ENCODE assay signal across 24 cellular contexts in genomic region chr2:65077898-65078297, GRCh38. TPM values are rescaled to one million over a fixed set of nuclear protein-coding genes. Genes with fewer than 3 reads are reported as not detected.
DNase-seq lines count a peak whose midpoint lies in the region; ATAC-seq and TF ChIP-seq lines count a peak whose summit lies in the region.
"Had no signal": no experiment of that assay in that cellular context is flagged by ENCODE, and none has a peak within 500 bp of the region (broad histone marks: within the 10 kb centered on the region; RNA-seq: fewer than 3 reads in every experiment).

No MANE protein-coding gene starts in this region.

- no peaks in the 10 kb centered on the region for H3K9me3 ChIP-seq in CD8-positive, alpha-beta T cell (ENCODE audit: low read length)
- H3K9me3 ChIP-seq in OCI-LY7 (ENCODE audit: low read length) (no peaks in the 10 kb centered on the region), heart left ventricle (no peaks in the 10 kb centered on the region)
- H3K9me3 ChIP-seq: ovary, tibial nerve had no signal

- H3K4me1 ChIP-seq in CD8-positive, alpha-beta T cell (ENCODE audit: insufficient read depth, low read length) = no peaks in the 10 kb centered on the region
- H3K4me1 ChIP-seq in OCI-LY7 (ENCODE audit: insufficient read depth, low read length, poor library complexity, severe bottlenecking) (peaks cover 83% of the 10 kb centered on the region), heart left ventricle (peaks cover 8 to 63% (median 39%) of the 10 kb centered on the region in 12 donors)

- peaks cover 11% of the 10 kb centered on the region for H3K4me1 Mint-ChIP-seq in activated CD8-positive, alpha-beta T cell treated with anti-CD3 and anti-CD28 coated beads, Interleukin-2, amount 10 ng/mL, durations not matched to agents 7 days and 5 days (ENCODE audit: low read depth)
- peaks cover 8% of the 10 kb centered on the region for H3K4me1 Mint-ChIP-seq in activated CD8-positive, alpha-beta T cell treated with anti-CD3 and anti-CD28 coated beads for 36 hours (ENCODE audit: low read depth)
- H3K4me1 Mint-ChIP-seq in CD8-positive, alpha-beta T cell (ENCODE audit: low read depth) = peaks cover 18% of the 10 kb centered on the region
- H3K4me1 Mint-ChIP-seq in naive thymus-derived CD8-positive, alpha-beta T cell = peaks cover 12 to 22% (median 15%) of the 10 kb centered on the region in 4 donors
- peaks cover 11% of the 10 kb centered on the region for H3K4me1 Mint-ChIP-seq in nephron progenitor cell
- H3K4me1 Mint-ChIP-seq: activated CD8-positive, alpha-beta memory T cell treated with anti-CD3 and anti-CD28 coated beads, Interleukin-2, amount 10 ng/mL, durations not matched to agents 7 days and 5 days had no signal

- no peak for DNase-seq in activated CD8-positive, alpha-beta T cell treated with anti-CD3 and anti-CD28 coated beads, Interleukin-2, amount 10 ng/mL, durations not matched to agents 7 days and 5 days
- no peak for DNase-seq in activated CD8-positive, alpha-beta T cell treated with anti-CD3 and anti-CD28 coated beads for 36 hours
- DNase-seq in CD8-positive, alpha-beta T cell = no peak
- DNase-seq in OCI-LY7 (ENCODE audit: low spot score) (peak; percentile 83), heart left ventricle (no peak), NAMALWA (ENCODE audit: low spot score) (no peak), nephron progenitor cell (no peak)
- DNase-seq in naive thymus-derived CD8-positive, alpha-beta T cell = no peak
- DNase-seq: activated CD4-positive, alpha-beta T cell treated with anti-CD3 and anti-CD28 coated beads for 1 hour; activated CD8-positive, alpha-beta memory T cell treated with anti-CD3 and anti-CD28 coated beads, Interleukin-2, amount 10 ng/mL, durations not matched to agents 7 days and 5 days; activated gamma-delta T cell; anterior cingulate cortex; caudate nucleus; dermis blood vessel endothelial cell; MV-4-11; natural killer cell; NCI-H1694 treated with DMSO at 0.1 percent for 48 hours; NCI-H748 treated with DMSO at 0.1 percent for 48 hours; OCI-M1; ovary; SHP77; stimulated activated CD4-positive, alpha-beta T cell treated with anti-CD3 and anti-CD28 coated beads, Interleukin-2, amount 100 ng/mL, for 48 hours; stimulated activated naive CD8-positive, alpha-beta T cell treated with anti-CD3 and anti-CD28 coated beads, Interleukin-15, amount 100 ng/mL, for 72 hours had no signal

- 88 to 97% (median 96%) methylated on average over 7 of the region's 7 CpGs for WGBS in heart left ventricle, 4 donors

- peaks cover 14% of the 10 kb centered on the region for H3K36me3 ChIP-seq in CD8-positive, alpha-beta T cell (ENCODE audit: insufficient read depth, low read length)
- H3K36me3 ChIP-seq in OCI-LY7 (ENCODE audit: insufficient read depth, low read length) (peaks cover 62% of the 10 kb centered on the region), heart left ventricle (peaks cover 0 to 92% (median 81%) of the 10 kb centered on the region in 9 donors)
- H3K36me3 ChIP-seq: ovary had no signal

- no peak overlapping the region for H3K27ac ChIP-seq in CD8-positive, alpha-beta T cell (ENCODE audit: low read depth, low read length)
- H3K27ac ChIP-seq in OCI-LY7 (ENCODE audit: low read depth, low read length, poor library complexity, severe bottlenecking) (peak overlapping the region; percentile 72), heart left ventricle (no peak overlapping the region)
- H3K27ac ChIP-seq: ovary, tibial nerve had no signal

- no peaks in the 10 kb centered on the region for H3K9me3 Mint-ChIP-seq in activated CD8-positive, alpha-beta T cell treated with anti-CD3 and anti-CD28 coated beads, Interleukin-2, amount 10 ng/mL, durations not matched to agents 7 days and 5 days (ENCODE audit: insufficient read depth)
- H3K9me3 Mint-ChIP-seq in activated CD8-positive, alpha-beta T cell treated with anti-CD3 and anti-CD28 coated beads for 36 hours = no peaks in the 10 kb centered on the region
- no peaks in the 10 kb centered on the region for H3K9me3 Mint-ChIP-seq in CD8-positive, alpha-beta T cell
- no peaks in the 10 kb centered on the region for H3K9me3 Mint-ChIP-seq in naive thymus-derived CD8-positive, alpha-beta T cell
- H3K9me3 Mint-ChIP-seq in nephron progenitor cell = no peaks in the 10 kb centered on the region
- H3K9me3 Mint-ChIP-seq: natural killer cell; stimulated activated naive CD8-positive, alpha-beta T cell treated with anti-CD3 and anti-CD28 coated beads, Interleukin-15, amount 100 ng/mL, for 72 hours had no signal

- H3K36me3 Mint-ChIP-seq in activated CD8-positive, alpha-beta T cell treated with anti-CD3 and anti-CD28 coated beads, Interleukin-2, amount 10 ng/mL, durations not matched to agents 7 days and 5 days (ENCODE audit: low read depth) = peaks cover 27% of the 10 kb centered on the region
- peaks cover 19% of the 10 kb centered on the region for H3K36me3 Mint-ChIP-seq in activated CD8-positive, alpha-beta T cell treated with anti-CD3 and anti-CD28 coated beads for 36 hours (ENCODE audit: low read depth)
- H3K36me3 Mint-ChIP-seq in CD8-positive, alpha-beta T cell = peaks cover 74% of the 10 kb centered on the region
- H3K36me3 Mint-ChIP-seq in naive thymus-derived CD8-positive, alpha-beta T cell = peaks cover 0 to 81% (median 8%) of the 10 kb centered on the region in 3 donors
- H3K36me3 Mint-ChIP-seq in nephron progenitor cell (ENCODE audit: low read depth) = peaks cover 54% of the 10 kb centered on the region
- H3K36me3 Mint-ChIP-seq: natural killer cell had no signal

- no peak for ATAC-seq in activated CD8-positive, alpha-beta T cell treated with anti-CD3 and anti-CD28 coated beads, Interleukin-2, amount 10 ng/mL, durations not matched to agents 7 days and 5 days
- no peak for ATAC-seq in activated CD8-positive, alpha-beta T cell treated with anti-CD3 and anti-CD28 coated beads for 36 hours
- no peak for ATAC-seq in CD8-positive, alpha-beta T cell
- no peak for ATAC-seq in naive thymus-derived CD8-positive, alpha-beta T cell
- ATAC-seq in heart left ventricle = no peak
- ATAC-seq: activated CD8-positive, alpha-beta memory T cell treated with anti-CD3 and anti-CD28 coated beads, Interleukin-2, amount 10 ng/mL, durations not matched to agents 7 days and 5 days; natural killer cell; stimulated activated naive CD8-positive, alpha-beta T cell treated with anti-CD3 and anti-CD28 coated beads, Interleukin-15, amount 100 ng/mL, for 72 hours had no signal

- no peak overlapping the region for H3K4me3 Mint-ChIP-seq in activated CD8-positive, alpha-beta T cell treated with anti-CD3 and anti-CD28 coated beads, Interleukin-2, amount 10 ng/mL, durations not matched to agents 7 days and 5 days
- H3K4me3 Mint-ChIP-seq in activated CD8-positive, alpha-beta T cell treated with anti-CD3 and anti-CD28 coated beads for 36 hours = no peak overlapping the region
- H3K4me3 Mint-ChIP-seq in CD8-positive, alpha-beta T cell = no peak overlapping the region
- no peak overlapping the region for H3K4me3 Mint-ChIP-seq in naive thymus-derived CD8-positive, alpha-beta T cell
- no peak overlapping the region for H3K4me3 Mint-ChIP-seq in nephron progenitor cell
- H3K4me3 Mint-ChIP-seq: activated CD8-positive, alpha-beta memory T cell treated with anti-CD3 and anti-CD28 coated beads, Interleukin-2, amount 10 ng/mL, durations not matched to agents 7 days and 5 days; natural killer cell; stimulated activated naive CD8-positive, alpha-beta T cell treated with anti-CD3 and anti-CD28 coated beads, Interleukin-15, amount 100 ng/mL, for 72 hours had no signal

- no peak for TF ChIP-seq CTCF in activated CD8-positive, alpha-beta T cell treated with anti-CD3 and anti-CD28 coated beads for 36 hours (IDR thresholded peaks at IDR 0.05)
- no peak for TF ChIP-seq CTCF in CD8-positive, alpha-beta T cell (IDR thresholded peaks at IDR 0.05)
- TF ChIP-seq CTCF in OCI-LY7 (conservative IDR thresholded peaks at IDR 0.05; ENCODE audit: low read length) = no peak
- no peak for TF ChIP-seq CTCF in heart left ventricle (IDR thresholded peaks at IDR 0.05)
- TF ChIP-seq CTCF in nephron progenitor cell (IDR thresholded peaks at IDR 0.05) = no peak

- H3K27me3 ChIP-seq in CD8-positive, alpha-beta T cell (ENCODE audit: insufficient read depth, low read length) = no peaks in the 10 kb centered on the region
- H3K27me3 ChIP-seq in heart left ventricle = no peaks in the 10 kb centered on the region
- H3K27me3 ChIP-seq: ovary, tibial nerve had no signal

- no peaks in the 10 kb centered on the region for H3K9me2 ChIP-seq in OCI-LY7 (ENCODE audit: insufficient read depth, low read length)

- no peak overlapping the region for H3K4me3 ChIP-seq in CD8-positive, alpha-beta T cell (ENCODE audit: low read depth, low read length)
- no peak overlapping the region for H3K4me3 ChIP-seq in OCI-LY7 (ENCODE audit: low read depth, low read length, poor library complexity, severe bottlenecking)
- H3K4me3 ChIP-seq in heart left ventricle = no peak overlapping the region
- H3K4me3 ChIP-seq: ovary, tibial nerve had no signal

- CTCF ChIA-PET in activated CD8-positive, alpha-beta T cell treated with anti-CD3 and anti-CD28 coated beads, Interleukin-2, amount 10 ng/mL, durations not matched to agents 7 days and 5 days (lab: Charles Lee) = interaction anchor here (2.0 to 2.8 kb wide), 2 partner anchors 13 to 38 kb away, joined by 4 to 14 read pairs; no protein-coding TSS in a partner anchor
- CTCF ChIA-PET in activated CD8-positive, alpha-beta T cell treated with anti-CD3 and anti-CD28 coated beads for 36 hours (lab: Charles Lee) = interaction anchor here (1.0 to 4.2 kb wide), 3 partner anchors 11 to 92 kb away, joined by 3 to 16 read pairs (median 10); no protein-coding TSS in a partner anchor
- CTCF ChIA-PET in CD8-positive, alpha-beta T cell (lab: Charles Lee) = interaction anchor here (0.8 to 2.0 kb wide), 2 partner anchors 13 to 91 kb away, joined by 5 to 6 read pairs; no protein-coding TSS in a partner anchor
- CTCF ChIA-PET in OCI-LY7 (lab: Charles Lee; ENCODE audit: unreplicated experiment) = interaction anchor here (1.1 to 2.7 kb wide), 5 partner anchors 9 to 91 kb away, joined by 3 to 7 read pairs (median 4); no protein-coding TSS in a partner anchor

- H3K79me2 ChIP-seq in OCI-LY7 (ENCODE audit: insufficient read depth, low read depth, low read length) = no peaks in the 10 kb centered on the region

- no peaks in the 10 kb centered on the region for H4K20me1 ChIP-seq in OCI-LY7 (ENCODE audit: insufficient read depth, low read length)

- H3K27ac Mint-ChIP-seq in activated CD8-positive, alpha-beta T cell treated with anti-CD3 and anti-CD28 coated beads, Interleukin-2, amount 10 ng/mL, durations not matched to agents 7 days and 5 days = peak overlapping the region; percentile 22
- H3K27ac Mint-ChIP-seq in activated CD8-positive, alpha-beta T cell treated with anti-CD3 and anti-CD28 coated beads for 36 hours = no peak overlapping the region
- H3K27ac Mint-ChIP-seq in CD8-positive, alpha-beta T cell = peak overlapping the region; percentile 55
- peak overlapping the region in 6 of 10 donors; percentile 48 to 76 (median 62) for H3K27ac Mint-ChIP-seq in naive thymus-derived CD8-positive, alpha-beta T cell
- H3K27ac Mint-ChIP-seq in nephron progenitor cell = no peak overlapping the region
- H3K27ac Mint-ChIP-seq: activated CD8-positive, alpha-beta memory T cell treated with anti-CD3 and anti-CD28 coated beads, Interleukin-2, amount 10 ng/mL, durations not matched to agents 7 days and 5 days; natural killer cell had no signal

- TF ChIP-seq POLR2A in heart left ventricle (IDR thresholded peaks at IDR 0.05) = no peak

- H3K4me2 ChIP-seq in OCI-LY7 (ENCODE audit: low read length) = peak overlapping the region; percentile 57

- H2AFZ ChIP-seq in OCI-LY7 (ENCODE audit: low read length) = no peak overlapping the region

- no TSS peak for BruUV-seq in OCI-LY7 (replicated peaks; lab: Mats Ljungman, UMichigan)

- no peaks in the 10 kb centered on the region for H3K27me3 Mint-ChIP-seq in activated CD8-positive, alpha-beta T cell treated with anti-CD3 and anti-CD28 coated beads, Interleukin-2, amount 10 ng/mL, durations not matched to agents 7 days and 5 days (ENCODE audit: low read depth)
- no peaks in the 10 kb centered on the region for H3K27me3 Mint-ChIP-seq in activated CD8-positive, alpha-beta T cell treated with anti-CD3 and anti-CD28 coated beads for 36 hours
- no peaks in the 10 kb centered on the region for H3K27me3 Mint-ChIP-seq in CD8-positive, alpha-beta T cell (ENCODE audit: low read depth)
- no peaks in the 10 kb centered on the region for H3K27me3 Mint-ChIP-seq in naive thymus-derived CD8-positive, alpha-beta T cell
- no peaks in the 10 kb centered on the region for H3K27me3 Mint-ChIP-seq in nephron progenitor cell (ENCODE audit: low read depth, poor library complexity)
- H3K27me3 Mint-ChIP-seq: activated CD8-positive, alpha-beta memory T cell treated with anti-CD3 and anti-CD28 coated beads, Interleukin-2, amount 10 ng/mL, durations not matched to agents 7 days and 5 days; stimulated activated naive CD8-positive, alpha-beta T cell treated with anti-CD3 and anti-CD28 coated beads, Interleukin-15, amount 100 ng/mL, for 72 hours had no signal

- intact Hi-C loops in activated CD8-positive, alpha-beta T cell treated with anti-CD3 and anti-CD28 coated beads for 36 hours (cut with micrococcal nuclease) = no loop called here
- intact Hi-C loops in CD8-positive, alpha-beta T cell (cut with DNase I, micrococcal nuclease) = no loop called here
- intact Hi-C loops in OCI-LY7 (cut with micrococcal nuclease; ENCODE audit: unreplicated experiment) (no loop called here), heart left ventricle (cut with DNase I) (loop anchor here in 4 of 10 donors (5.0 kb wide), 2 partner anchors 49 to 54 kb away; partner anchors contain the start of gene RAB1A (in 2 of the 4))

- POLR2A ChIA-PET in activated CD8-positive, alpha-beta T cell treated with anti-CD3 and anti-CD28 coated beads, Interleukin-2, amount 10 ng/mL, durations not matched to agents 7 days and 5 days (lab: Charles Lee) = no interaction called here
- POLR2A ChIA-PET in activated CD8-positive, alpha-beta T cell treated with anti-CD3 and anti-CD28 coated beads for 36 hours (lab: Charles Lee) = no interaction called here
- POLR2A ChIA-PET in CD8-positive, alpha-beta T cell (lab: Charles Lee) = interaction anchor here (1.2 to 1.3 kb wide), 2 partner anchors 12 to 19 kb away, joined by 3 to 4 read pairs; no protein-coding TSS in a partner anchor
- POLR2A ChIA-PET in OCI-LY7 (lab: Charles Lee) = interaction anchor here (0.8 to 1.4 kb wide), 9 partner anchors 10 to 149 kb away, joined by 3 to 5 read pairs (median 3); partner anchors contain the start of genes ACTR2, CEP68 and RAB1A
- POLR2A ChIA-PET in naive thymus-derived CD8-positive, alpha-beta T cell (lab: Charles Lee) = interaction anchor here (1.2 kb wide), 1 partner anchor 13 kb away, joined by 3 read pairs; no protein-coding TSS in a partner anchor

RNA-seq across cellular contexts. Expression of gene CEP68, which starts 21.7 kb away (rescaled TPM):
- 1 to 10 TPM; 8.1 to 9.7 TPM for total RNA-seq in activated CD8-positive, alpha-beta T cell treated with anti-CD3 and anti-CD28 coated beads, Interleukin-2, amount 10 ng/mL, durations not matched to agents 7 days and 5 days
- total RNA-seq in activated CD8-positive, alpha-beta T cell treated with anti-CD3 and anti-CD28 coated beads for 36 hours = 1 to 10 TPM; 6.0 to 6.3 TPM
- 10 to 100 TPM; 19.9 to 20.5 TPM for total RNA-seq in CD8-positive, alpha-beta T cell
- total RNA-seq in OCI-LY7 (2014; rRNA removed; shearing (Covaris generic)) = 7.3 and 8.7 TPM in 2 replicates
- total RNA-seq in OCI-LY7 (2022) (17.1 and 21.7 TPM in 2 replicates), heart left ventricle (10 to 100 TPM; 14.0 to 26.8 (median 18.8) TPM)
- total RNA-seq in naive thymus-derived CD8-positive, alpha-beta T cell = 10 to 100 TPM; 53.3 to 61.7 TPM
- 10 to 100 TPM; 26.6 to 39.1 (median 34.7) TPM for polyA plus RNA-seq in naive thymus-derived CD8-positive, alpha-beta T cell
- polyA plus RNA-seq in heart left ventricle = 1 to 10 TPM; 6.5 to 7.6 TPM

RNA-seq across cellular contexts. Expression of gene RAB1A, which starts 52.0 kb away (rescaled TPM):
- 10 to 100 TPM; 58.7 to 62.7 TPM for total RNA-seq in activated CD8-positive, alpha-beta T cell treated with anti-CD3 and anti-CD28 coated beads, Interleukin-2, amount 10 ng/mL, durations not matched to agents 7 days and 5 days
- 10 to 100 TPM; 71.8 to 75.8 TPM for total RNA-seq in activated CD8-positive, alpha-beta T cell treated with anti-CD3 and anti-CD28 coated beads for 36 hours
- 100 to 1,000 TPM; 101 to 103 TPM for total RNA-seq in CD8-positive, alpha-beta T cell
- total RNA-seq in OCI-LY7 (2014; rRNA removed; shearing (Covaris generic)) = 37.3 and 39.7 TPM in 2 replicates
- total RNA-seq in OCI-LY7 (2022) (72.7 and 75.4 TPM in 2 replicates), heart left ventricle (100 to 1,000 TPM in 6 of 9 donors, 10 to 100 TPM in 3; 49.0 to 137 (median 118) TPM)
- total RNA-seq in naive thymus-derived CD8-positive, alpha-beta T cell = 10 to 100 TPM; 51.4 to 51.8 TPM
- 10 to 100 TPM; 38.8 to 45.4 (median 41.7) TPM for polyA plus RNA-seq in naive thymus-derived CD8-positive, alpha-beta T cell
- polyA plus RNA-seq in heart left ventricle = 100 to 1,000 TPM in 1 of 2 donors, 10 to 100 TPM in 1; 87.7 to 164 TPM

Comparison
In these comparisons a context has a peak if more than half of its experiments do, and no peak if none do; other contexts are left out.
1. H3K27ac Mint-ChIP-seq: peak in activated CD8-positive, alpha-beta T cell treated with anti-CD3 and anti-CD28 coated beads, Interleukin-2, amount 10 ng/mL, durations not matched to agents 7 days and 5 days (single experiment), CD8-positive, alpha-beta T cell (single experiment) and naive thymus-derived CD8-positive, alpha-beta T cell (6 of 10); none in activated CD8-positive, alpha-beta T cell treated with anti-CD3 and anti-CD28 coated beads for 36 hours (single experiment) and nephron progenitor cell (single experiment).
2. POLR2A ChIA-PET loops: an anchor here in CD8-positive, alpha-beta T cell (1.2 to 1.3 kb wide), OCI-LY7 (0.8 to 1.4 kb wide) and naive thymus-derived CD8-positive, alpha-beta T cell (1.2 kb wide); none called in activated CD8-positive, alpha-beta T cell treated with anti-CD3 and anti-CD28 coated beads, Interleukin-2, amount 10 ng/mL, durations not matched to agents 7 days and 5 days and activated CD8-positive, alpha-beta T cell treated with anti-CD3 and anti-CD28 coated beads for 36 hours.